ENCODE assay signal across 2 cellular contexts in the genomic region with DNA sequence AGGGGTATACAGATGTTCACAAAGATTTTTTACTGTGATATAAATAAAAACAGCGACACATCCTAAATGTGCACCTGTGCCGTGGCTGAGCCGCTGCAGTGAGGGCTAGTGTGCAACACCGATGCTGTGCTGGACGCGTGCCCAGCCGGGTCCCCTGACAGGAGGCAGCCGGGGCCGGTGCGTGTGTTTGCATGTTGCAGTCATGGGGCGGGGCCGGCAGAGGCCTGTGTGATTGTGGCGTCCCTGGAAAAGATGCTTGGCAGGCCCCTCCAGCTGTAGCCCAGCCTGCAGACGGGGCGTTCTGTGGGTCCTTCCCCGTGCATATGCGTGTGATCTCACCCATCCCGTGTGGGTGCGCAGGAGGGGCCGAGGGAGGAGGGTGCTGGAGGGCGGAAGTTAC.
TF ChIP-seq lines count a peak whose summit lies in the region.

No MANE protein-coding gene starts in this region.

TF ChIP-seq in GM23338, 12 proteins besides CTCF, POLR2A, EP300 and RAD21 (continues in another document):
- no peak for TF ChIP-seq JUNB (IDR thresholded peaks at IDR 0.05; ENCODE audit: unreplicated experiment)
- no peak for TF ChIP-seq ZNF331 (CRISPR knock-in tag; IDR thresholded peaks at IDR 0.05; ENCODE audit: low read depth)
- no peak for TF ChIP-seq STAT1 (IDR thresholded peaks at IDR 0.05; ENCODE audit: unreplicated experiment)
- no peak for TF ChIP-seq NANOG (IDR thresholded peaks at IDR 0.05; ENCODE audit: borderline replicate concordance)
- TF ChIP-seq EZH2phosphoT487 (IDR thresholded peaks at IDR 0.05; ENCODE audit: unreplicated experiment): no peak
- TF ChIP-seq, protein P1, sequence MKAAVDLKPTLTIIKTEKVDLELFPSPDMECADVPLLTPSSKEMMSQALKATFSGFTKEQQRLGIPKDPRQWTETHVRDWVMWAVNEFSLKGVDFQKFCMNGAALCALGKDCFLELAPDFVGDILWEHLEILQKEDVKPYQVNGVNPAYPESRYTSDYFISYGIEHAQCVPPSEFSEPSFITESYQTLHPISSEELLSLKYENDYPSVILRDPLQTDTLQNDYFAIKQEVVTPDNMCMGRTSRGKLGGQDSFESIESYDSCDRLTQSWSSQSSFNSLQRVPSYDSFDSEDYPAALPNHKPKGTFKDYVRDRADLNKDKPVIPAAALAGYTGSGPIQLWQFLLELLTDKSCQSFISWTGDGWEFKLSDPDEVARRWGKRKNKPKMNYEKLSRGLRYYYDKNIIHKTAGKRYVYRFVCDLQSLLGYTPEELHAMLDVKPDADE (IDR thresholded peaks at IDR 0.05): no peak
- TF ChIP-seq ZNF114 (CRISPR knock-in tag; IDR thresholded peaks at IDR 0.05): no peak
- TF ChIP-seq REST (IDR thresholded peaks at IDR 0.05; ENCODE audit: unreplicated experiment): no peak
- TF ChIP-seq POLR2AphosphoS5 (IDR thresholded peaks at IDR 0.05; ENCODE audit: low read depth): no peak
- no peak for TF ChIP-seq EZH2 (IDR thresholded peaks at IDR 0.05; ENCODE audit: low read depth, unreplicated experiment)

TF ChIP-seq in H1, 55 proteins besides CTCF, POLR2A, EP300 and RAD21:
- TF ChIP-seq KDM5A (IDR thresholded peaks at IDR 0.05; ENCODE audit: low read length): no peak
- no peak for TF ChIP-seq BACH1 (IDR thresholded peaks at IDR 0.05; ENCODE audit: low read length)
- no peak for TF ChIP-seq CBX8 (IDR thresholded peaks at IDR 0.05; ENCODE audit: borderline replicate concordance, low read depth, low read length)
- no peak for TF ChIP-seq RXRA (IDR thresholded peaks at IDR 0.05; ENCODE audit: insufficient read depth, low read depth, low read length)
- no peak for TF ChIP-seq YY1 (IDR thresholded peaks at IDR 0.05; ENCODE audit: low read depth, low read length)
- TF ChIP-seq FOSL1 (IDR thresholded peaks at IDR 0.05; ENCODE audit: insufficient read depth, low read depth, low read length): no peak
- TF ChIP-seq EGR1 (IDR thresholded peaks at IDR 0.05; ENCODE audit: borderline replicate concordance, low read depth, low read length): no peak
- TF ChIP-seq HDAC2 (IDR thresholded peaks at IDR 0.05; ENCODE audit: borderline replicate concordance in 1 of 2, low read depth in 2 of 2, low read length in 2 of 2): no peak
- no peak for TF ChIP-seq TCF12 (IDR thresholded peaks at IDR 0.05; ENCODE audit: low read depth, low read length)
- no peak for TF ChIP-seq CEBPB (IDR thresholded peaks at IDR 0.05; ENCODE audit: low read depth, low read length)
- TF ChIP-seq JUND (IDR thresholded peaks at IDR 0.05; ENCODE audit: low read length): no peak
- TF ChIP-seq CREB1 (IDR thresholded peaks at IDR 0.05): no peak
- TF ChIP-seq E2F6 (IDR thresholded peaks at IDR 0.05): no peak
- TF ChIP-seq, protein P2, sequence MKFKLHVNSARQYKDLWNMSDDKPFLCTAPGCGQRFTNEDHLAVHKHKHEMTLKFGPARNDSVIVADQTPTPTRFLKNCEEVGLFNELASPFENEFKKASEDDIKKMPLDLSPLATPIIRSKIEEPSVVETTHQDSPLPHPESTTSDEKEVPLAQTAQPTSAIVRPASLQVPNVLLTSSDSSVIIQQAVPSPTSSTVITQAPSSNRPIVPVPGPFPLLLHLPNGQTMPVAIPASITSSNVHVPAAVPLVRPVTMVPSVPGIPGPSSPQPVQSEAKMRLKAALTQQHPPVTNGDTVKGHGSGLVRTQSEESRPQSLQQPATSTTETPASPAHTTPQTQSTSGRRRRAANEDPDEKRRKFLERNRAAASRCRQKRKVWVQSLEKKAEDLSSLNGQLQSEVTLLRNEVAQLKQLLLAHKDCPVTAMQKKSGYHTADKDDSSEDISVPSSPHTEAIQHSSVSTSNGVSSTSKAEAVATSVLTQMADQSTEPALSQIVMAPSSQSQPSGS (IDR thresholded peaks at IDR 0.05; ENCODE audit: low read length): no peak
- no peak for TF ChIP-seq SRF (IDR thresholded peaks at IDR 0.05; ENCODE audit: low read depth, low read length)
- no peak for TF ChIP-seq CTBP2 (IDR thresholded peaks at IDR 0.05; ENCODE audit: borderline replicate concordance, insufficient read depth, insufficient read length, low read length)
- TF ChIP-seq TEAD4 (IDR thresholded peaks at IDR 0.05; ENCODE audit: low read depth, low read length): no peak
- no peak for TF ChIP-seq KDM1A (IDR thresholded peaks at IDR 0.05; ENCODE audit: borderline replicate concordance, low read length)
